Comparison of ENCODE assay signal across 1 cellular context in the genomic region with DNA sequence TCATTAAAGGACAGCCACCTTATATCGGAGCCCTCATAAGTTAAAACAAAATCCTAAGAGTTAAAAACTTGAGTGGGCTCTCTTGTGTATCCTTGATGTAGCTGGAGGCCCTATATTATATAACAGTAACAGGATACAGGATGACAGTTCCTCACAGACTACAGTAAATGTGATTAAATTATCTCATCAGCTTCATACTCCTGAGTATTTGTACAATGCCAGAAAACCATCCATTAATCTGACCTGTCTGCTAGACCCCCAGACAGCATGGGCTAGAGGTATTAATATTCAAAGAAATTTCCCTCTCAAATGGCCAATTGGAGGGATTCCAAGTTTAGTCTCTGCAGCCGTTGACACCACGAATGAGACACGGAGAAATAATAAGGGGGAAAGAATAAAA.
TF ChIP-seq lines count a peak whose summit lies in the region.

No MANE protein-coding gene starts in this region.

TF ChIP-seq in GM23338, 12 proteins besides CTCF, POLR2A, EP300 and RAD21 (continued from another document):
- TF ChIP-seq STAT1 (IDR thresholded peaks at IDR 0.05; ENCODE audit: unreplicated experiment): no peak
- no peak for TF ChIP-seq EZH2 (IDR thresholded peaks at IDR 0.05; ENCODE audit: low read depth, unreplicated experiment)
- TF ChIP-seq JUNB (IDR thresholded peaks at IDR 0.05; ENCODE audit: unreplicated experiment): no peak
- TF ChIP-seq, protein P1, sequence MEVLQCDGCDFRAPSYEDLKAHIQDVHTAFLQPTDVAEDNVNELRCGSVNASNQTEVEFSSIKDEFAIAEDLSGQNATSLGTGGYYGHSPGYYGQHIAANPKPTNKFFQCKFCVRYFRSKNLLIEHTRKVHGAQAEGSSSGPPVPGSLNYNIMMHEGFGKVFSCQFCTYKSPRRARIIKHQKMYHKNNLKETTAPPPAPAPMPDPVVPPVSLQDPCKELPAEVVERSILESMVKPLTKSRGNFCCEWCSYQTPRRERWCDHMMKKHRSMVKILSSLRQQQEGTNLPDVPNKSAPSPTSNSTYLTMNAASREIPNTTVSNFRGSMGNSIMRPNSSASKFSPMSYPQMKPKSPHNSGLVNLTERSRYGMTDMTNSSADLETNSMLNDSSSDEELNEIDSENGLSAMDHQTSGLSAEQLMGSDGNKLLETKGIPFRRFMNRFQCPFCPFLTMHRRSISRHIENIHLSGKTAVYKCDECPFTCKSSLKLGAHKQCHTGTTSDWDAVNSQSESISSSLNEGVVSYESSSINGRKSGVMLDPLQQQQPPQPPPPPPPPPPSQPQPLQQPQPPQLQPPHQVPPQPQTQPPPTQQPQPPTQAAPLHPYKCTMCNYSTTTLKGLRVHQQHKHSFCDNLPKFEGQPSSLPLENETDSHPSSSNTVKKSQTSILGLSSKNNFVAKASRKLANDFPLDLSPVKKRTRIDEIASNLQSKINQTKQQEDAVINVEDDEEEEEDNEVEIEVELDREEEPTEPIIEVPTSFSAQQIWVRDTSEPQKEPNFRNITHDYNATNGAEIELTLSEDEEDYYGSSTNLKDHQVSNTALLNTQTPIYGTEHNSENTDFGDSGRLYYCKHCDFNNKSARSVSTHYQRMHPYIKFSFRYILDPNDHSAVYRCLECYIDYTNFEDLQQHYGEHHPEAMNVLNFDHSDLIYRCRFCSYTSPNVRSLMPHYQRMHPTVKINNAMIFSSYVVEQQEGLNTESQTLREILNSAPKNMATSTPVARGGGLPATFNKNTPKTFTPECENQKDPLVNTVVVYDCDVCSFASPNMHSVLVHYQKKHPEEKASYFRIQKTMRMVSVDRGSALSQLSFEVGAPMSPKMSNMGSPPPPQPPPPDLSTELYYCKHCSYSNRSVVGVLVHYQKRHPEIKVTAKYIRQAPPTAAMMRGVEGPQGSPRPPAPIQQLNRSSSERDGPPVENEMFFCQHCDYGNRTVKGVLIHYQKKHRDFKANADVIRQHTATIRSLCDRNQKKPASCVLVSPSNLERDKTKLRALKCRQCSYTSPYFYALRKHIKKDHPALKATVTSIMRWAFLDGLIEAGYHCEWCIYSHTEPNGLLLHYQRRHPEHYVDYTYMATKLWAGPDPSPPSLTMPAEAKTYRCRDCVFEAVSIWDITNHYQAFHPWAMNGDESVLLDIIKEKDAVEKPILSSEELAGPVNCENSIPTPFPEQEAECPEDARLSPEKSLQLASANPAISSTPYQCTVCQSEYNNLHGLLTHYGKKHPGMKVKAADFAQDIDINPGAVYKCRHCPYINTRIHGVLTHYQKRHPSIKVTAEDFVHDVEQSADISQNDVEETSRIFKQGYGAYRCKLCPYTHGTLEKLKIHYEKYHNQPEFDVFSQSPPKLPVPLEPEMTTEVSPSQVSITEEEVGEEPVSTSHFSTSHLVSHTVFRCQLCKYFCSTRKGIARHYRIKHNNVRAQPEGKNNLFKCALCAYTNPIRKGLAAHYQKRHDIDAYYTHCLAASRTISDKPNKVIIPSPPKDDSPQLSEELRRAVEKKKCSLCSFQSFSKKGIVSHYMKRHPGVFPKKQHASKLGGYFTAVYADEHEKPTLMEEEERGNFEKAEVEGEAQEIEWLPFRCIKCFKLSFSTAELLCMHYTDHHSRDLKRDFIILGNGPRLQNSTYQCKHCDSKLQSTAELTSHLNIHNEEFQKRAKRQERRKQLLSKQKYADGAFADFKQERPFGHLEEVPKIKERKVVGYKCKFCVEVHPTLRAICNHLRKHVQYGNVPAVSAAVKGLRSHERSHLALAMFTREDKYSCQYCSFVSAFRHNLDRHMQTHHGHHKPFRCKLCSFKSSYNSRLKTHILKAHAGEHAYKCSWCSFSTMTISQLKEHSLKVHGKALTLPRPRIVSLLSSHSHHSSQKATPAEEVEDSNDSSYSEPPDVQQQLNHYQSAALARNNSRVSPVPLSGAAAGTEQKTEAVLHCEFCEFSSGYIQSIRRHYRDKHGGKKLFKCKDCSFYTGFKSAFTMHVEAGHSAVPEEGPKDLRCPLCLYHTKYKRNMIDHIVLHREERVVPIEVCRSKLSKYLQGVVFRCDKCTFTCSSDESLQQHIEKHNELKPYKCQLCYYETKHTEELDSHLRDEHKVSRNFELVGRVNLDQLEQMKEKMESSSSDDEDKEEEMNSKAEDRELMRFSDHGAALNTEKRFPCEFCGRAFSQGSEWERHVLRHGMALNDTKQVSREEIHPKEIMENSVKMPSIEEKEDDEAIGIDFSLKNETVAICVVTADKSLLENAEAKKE (CRISPR knock-in tag; IDR thresholded peaks at IDR 0.05): no peak
- no peak for TF ChIP-seq NANOG (IDR thresholded peaks at IDR 0.05; ENCODE audit: borderline replicate concordance)
- no peak for TF ChIP-seq CREB1 (CRISPR knock-in tag; IDR thresholded peaks at IDR 0.05; ENCODE audit: low read depth)
